In the genomic region with DNA sequence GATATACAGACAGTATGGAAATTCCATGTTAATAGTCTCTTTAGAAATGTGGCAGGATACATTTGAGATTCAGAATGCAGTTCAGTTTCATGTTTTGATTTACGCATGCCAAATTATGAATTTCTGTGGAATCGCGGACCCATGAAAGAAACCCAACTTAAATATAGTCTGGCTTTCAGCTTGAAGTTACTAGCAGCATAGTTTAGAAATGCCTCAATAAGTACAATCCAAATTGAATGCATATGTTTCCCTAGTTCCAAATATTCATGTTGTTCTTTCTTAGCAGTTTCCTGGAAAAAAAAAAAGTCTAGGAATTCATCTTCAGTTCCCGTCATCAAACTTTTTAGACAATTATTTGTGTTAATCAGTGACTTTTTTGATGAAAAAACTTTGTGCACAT, we compare ENCODE assay signal across 28 cellular contexts.
"Had no signal": no experiment of that assay in that cellular context is flagged by ENCODE, and none has a peak within 500 bp of the region (broad histone marks: within the 10 kb centered on the region; RNA-seq: fewer than 3 reads in every experiment).

No MANE protein-coding gene starts in this region.

- H3K36me3 ChIP-seq: left lung, lower lobe of right lung, neutrophil, ovary, right lobe of liver, upper lobe of left lung, vagina, WERI-Rb-1 had no signal

- DNase-seq: activated CD4-positive, alpha-beta T cell treated with anti-CD3 and anti-CD28 coated beads for 48 hours; activated CD4-positive, alpha-beta T cell treated with anti-CD3 and anti-CD28 coated beads, Interleukin-2, amount 50 U/mL, for 48 hours; activated CD8-positive, alpha-beta memory T cell treated with anti-CD3 and anti-CD28 coated beads for 24 hours; activated effector memory CD4-positive, alpha-beta T cell treated with anti-CD3 and anti-CD28 coated beads, Interleukin-2, amount 50 U/mL, for 16 hours; activated naive CD4-positive, alpha-beta T cell treated with anti-CD3 and anti-CD28 coated beads for 36 hours; activated naive CD8-positive, alpha-beta T cell treated with anti-CD3 and anti-CD28 coated beads for 36 hours; brain microvascular endothelial cell; dermis blood vessel endothelial cell; effector CD4-positive, alpha-beta T cell; esophagus squamous epithelium; heart left ventricle; left lung; lower lobe of right lung; mesendoderm; mucosa of descending colon; nephron progenitor cell; ovary; right lobe of liver; stimulated activated CD4-positive, alpha-beta T cell treated with anti-CD3 and anti-CD28 coated beads, Interleukin-2, amount 100 ng/mL, for 48 hours; stimulated activated naive CD8-positive, alpha-beta T cell treated with anti-CD3 and anti-CD28 coated beads, Interleukin-15, Interleukin-2, amounts not matched to agents 100 U/mL and 50 U/mL, for 24 hours; T-helper 17 cell; T1000; testis; upper lobe of left lung; WERI-Rb-1 had no signal

- H3K27me3 ChIP-seq: brain microvascular endothelial cell, esophagus squamous epithelium, heart left ventricle, left lung, neutrophil, ovary, right lobe of liver, testis, upper lobe of left lung, vagina had no signal

- H3K4me1 ChIP-seq: left lung, lower lobe of right lung, right lobe of liver, testis, upper lobe of left lung, vagina had no signal

- H3K9me3 ChIP-seq: esophagus squamous epithelium, heart left ventricle, left lung, lower lobe of right lung, mucosa of descending colon, neutrophil, ovary, right lobe of liver, testis, upper lobe of left lung, vagina had no signal

- H3K4me3 ChIP-seq: esophagus squamous epithelium, heart left ventricle, left lung, lower lobe of right lung, mucosa of descending colon, ovary, right lobe of liver, testis, upper lobe of left lung, vagina had no signal

- ATAC-seq: activated CD4-positive, CD25-positive, alpha-beta regulatory T cell treated with anti-CD3 and anti-CD28 coated beads, Interleukin-2, amount 50 U/mL, for 24 hours; heart left ventricle; left lung; lower lobe of right lung; mucosa of descending colon; right lobe of liver; stimulated activated naive CD8-positive, alpha-beta T cell treated with anti-CD3 and anti-CD28 coated beads, Interleukin-15, Interleukin-2, amounts not matched to agents 100 U/mL and 50 U/mL, for 24 hours; T-helper 17 cell had no signal

- H3K27ac ChIP-seq: brain microvascular endothelial cell, esophagus squamous epithelium, heart left ventricle, left lung, lower lobe of right lung, neutrophil, ovary, right lobe of liver, testis, upper lobe of left lung, vagina, WERI-Rb-1 had no signal
